Comparison of ENCODE assay signal across 36 cellular contexts in the genomic region with DNA sequence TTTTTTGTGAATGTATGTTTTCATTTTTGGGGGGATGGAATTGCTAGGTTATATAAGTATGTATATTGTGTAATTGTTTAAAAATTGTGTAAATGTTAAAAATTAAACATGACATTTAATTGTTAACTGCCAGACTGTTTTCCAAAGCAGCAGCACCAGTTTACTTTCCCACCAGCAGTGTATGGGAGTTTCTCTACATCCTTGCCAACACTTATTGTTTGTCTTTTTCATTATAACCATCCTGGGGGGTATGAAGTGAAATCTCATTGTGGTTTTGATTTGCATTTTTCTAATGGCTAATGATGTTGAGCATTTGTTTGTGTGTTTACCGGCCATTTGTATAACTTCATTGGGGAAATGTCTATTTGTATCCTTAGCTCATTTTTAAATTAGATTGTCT.
"Had no signal": no experiment of that assay in that cellular context is flagged by ENCODE, and none has a peak within 500 bp of the region (broad histone marks: within the 10 kb centered on the region; RNA-seq: fewer than 3 reads in every experiment).

No MANE protein-coding gene starts in this region.

- H3K4me1 ChIP-seq: Peyer's patch had no signal

- H3K9me3 Mint-ChIP-seq: activated CD4-positive, alpha-beta memory T cell treated with anti-CD3 and anti-CD28 coated beads for 36 hours; activated naive CD4-positive, alpha-beta T cell treated with anti-CD3 and anti-CD28 coated beads, Interleukin-2, amount 10 ng/mL, durations not matched to agents 7 days and 5 days; activated naive CD8-positive, alpha-beta T cell treated with anti-CD3 and anti-CD28 coated beads, Interleukin-2, amount 50 U/mL, for 24 hours; brain; WTC11 had no signal

- H3K36me3 Mint-ChIP-seq: activated CD4-positive, alpha-beta memory T cell treated with anti-CD3 and anti-CD28 coated beads for 36 hours; activated naive CD4-positive, alpha-beta T cell treated with anti-CD3 and anti-CD28 coated beads, Interleukin-2, amount 10 ng/mL, durations not matched to agents 7 days and 5 days; activated naive CD8-positive, alpha-beta T cell; brain; WTC11 had no signal

- DNase-seq: activated CD4-positive, alpha-beta memory T cell treated with anti-CD3 and anti-CD28 coated beads for 36 hours; activated CD4-positive, alpha-beta T cell treated with anti-CD3 and anti-CD28 coated beads for 4 hours; activated CD4-positive, alpha-beta T cell treated with anti-CD3 and anti-CD28 coated beads, Interleukin-2, amount 50 U/mL, for 1 hour; activated CD8-positive, alpha-beta memory T cell treated with anti-CD3 and anti-CD28 coated beads for 24 hours; activated CD8-positive, alpha-beta memory T cell treated with anti-CD3 and anti-CD28 coated beads, Interleukin-2, amount 10 ng/mL, durations not matched to agents 7 days and 5 days; activated CD8-positive, alpha-beta memory T cell treated with anti-CD3 and anti-CD28 coated beads, Interleukin-2, amount 50 U/mL, for 48 hours; activated effector memory CD4-positive, alpha-beta T cell treated with Interleukin-2 at 50 U/mL for 16 hours; activated naive CD4-positive, alpha-beta T cell treated with anti-CD3 and anti-CD28 coated beads, Interleukin-2, amount 10 ng/mL, durations not matched to agents 7 days and 5 days; activated naive CD8-positive, alpha-beta T cell treated with anti-CD3 and anti-CD28 coated beads, Interleukin-2, amount 50 U/mL, for 24 hours; activated T-cell treated with anti-CD3 and anti-CD28 coated beads, Interleukin-2, amount 50 U/mL, for 48 hours; anterior cingulate cortex; caudate nucleus; cerebellar nuclear complex; NCI-H1092 treated with DMSO at 0.1 percent for 48 hours; NCI-H1417; NCI-H146; NCI-H187; NCI-H2029 treated with DMSO at 0.1 percent for 48 hours; NCI-H2107; NCI-H2171; NCI-H510A; NCI-H526; NCI-H748 treated with DMSO at 0.1 percent for 48 hours; NK-92 treated with Interleukin-12 subunit alpha and Interleukin-12 subunit beta, amount 100 ng/mL, for 24 hours; PC-3; Peyer's patch; RPMI8226; SHP77 treated with DMSO at 0.1 percent for 48 hours; SW 1271; T-helper 1 cell; T-helper 2 cell; T1000 had no signal

- H3K27me3 ChIP-seq: Peyer's patch, SJSA1 had no signal

- H3K27me3 Mint-ChIP-seq: activated CD4-positive, alpha-beta memory T cell treated with anti-CD3 and anti-CD28 coated beads for 36 hours; activated naive CD8-positive, alpha-beta T cell; activated naive CD8-positive, alpha-beta T cell treated with anti-CD3 and anti-CD28 coated beads, Interleukin-2, amount 50 U/mL, for 24 hours had no signal

- H3K27ac Mint-ChIP-seq: activated CD4-positive, alpha-beta memory T cell treated with anti-CD3 and anti-CD28 coated beads for 36 hours; activated CD8-positive, alpha-beta memory T cell treated with anti-CD3 and anti-CD28 coated beads, Interleukin-2, amount 10 ng/mL, durations not matched to agents 7 days and 5 days; activated naive CD4-positive, alpha-beta T cell treated with anti-CD3 and anti-CD28 coated beads, Interleukin-2, amount 10 ng/mL, durations not matched to agents 7 days and 5 days; activated naive CD8-positive, alpha-beta T cell; activated naive CD8-positive, alpha-beta T cell treated with anti-CD3 and anti-CD28 coated beads, Interleukin-2, amount 50 U/mL, for 24 hours; brain; WTC11 had no signal

- H3K27ac ChIP-seq: Peyer's patch, SJSA1 had no signal

- H3K4me3 ChIP-seq: Peyer's patch, SJSA1 had no signal

- H3K4me3 Mint-ChIP-seq: activated CD4-positive, alpha-beta memory T cell treated with anti-CD3 and anti-CD28 coated beads for 36 hours; activated CD8-positive, alpha-beta memory T cell treated with anti-CD3 and anti-CD28 coated beads, Interleukin-2, amount 10 ng/mL, durations not matched to agents 7 days and 5 days; activated naive CD4-positive, alpha-beta T cell treated with anti-CD3 and anti-CD28 coated beads, Interleukin-2, amount 10 ng/mL, durations not matched to agents 7 days and 5 days; activated naive CD8-positive, alpha-beta T cell; activated naive CD8-positive, alpha-beta T cell treated with anti-CD3 and anti-CD28 coated beads, Interleukin-2, amount 50 U/mL, for 24 hours; brain; WTC11 had no signal

- H3K36me3 ChIP-seq: Peyer's patch, SJSA1 had no signal

- H3K9me3 ChIP-seq: Peyer's patch, SJSA1 had no signal
